8 cellular contexts compared by ENCODE assay signal in the genomic region with DNA sequence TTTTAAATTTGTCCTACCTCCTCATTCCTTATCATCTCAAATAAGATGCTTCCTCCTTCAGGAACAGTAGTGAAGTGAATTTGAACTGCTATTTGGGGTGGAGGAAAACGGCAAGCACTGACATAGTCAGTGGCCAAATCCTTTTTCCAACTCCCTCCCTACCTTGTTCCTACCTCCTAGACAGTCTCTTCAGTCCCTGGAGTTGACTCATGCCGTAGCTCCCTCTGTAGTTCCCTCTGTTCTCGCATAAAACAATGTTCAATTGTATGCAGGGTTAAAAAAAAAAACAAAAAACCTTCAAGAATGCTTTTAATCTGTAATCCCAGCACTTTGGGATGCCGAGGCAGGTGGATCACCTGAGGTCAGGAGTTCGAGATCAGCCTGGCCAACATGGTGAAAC. TPM values are rescaled to one million over a fixed set of nuclear protein-coding genes. Genes with fewer than 3 reads are reported as not detected.
A peak's percentile ranks its signal among the peaks of the same experiment; 100 is the strongest.
DNase-seq lines count a peak whose midpoint lies in the region; ATAC-seq and TF ChIP-seq lines count a peak whose summit lies in the region.
"Had no signal": no experiment of that assay in that cellular context is flagged by ENCODE, and none has a peak within 500 bp of the region (broad histone marks: within the 10 kb centered on the region; RNA-seq: fewer than 3 reads in every experiment).

No MANE protein-coding gene starts in this region.

- H3K36me3 ChIP-seq in GM23338 (ENCODE audit: insufficient read depth), result no peaks in the 10 kb centered on the region

- H3K79me2 ChIP-seq in GM23338 (replicated peaks; ENCODE audit: insufficient read depth), result peaks cover 61% of the 10 kb centered on the region

- no peaks in the 10 kb centered on the region for H3K9me2 ChIP-seq in GM23338 (ENCODE audit: insufficient read depth)

- peaks cover 6% of the 10 kb centered on the region for H3K27me3 Mint-ChIP-seq in GM23338 (ENCODE audit: insufficient read depth, low read depth, poor library complexity)

- H3F3A ChIP-seq in GM23338 (replicated peaks; ENCODE audit: low read depth), result no peaks in the 10 kb centered on the region

- ATAC-seq in GM23338, result no peak
- ATAC-seq in HG03175 (IDR thresholded peaks at IDR 0.05; ENCODE audit: unreplicated experiment), result no peak

- POLR2A ChIA-PET in RWPE1 (lab: Yijun Ruan, JAX; ENCODE audit: low non-redundant PET), result no interaction called here

- no peaks in the 10 kb centered on the region for H3K9me3 Mint-ChIP-seq in GM23338

- peak overlapping the region; percentile 90; the same call in 1 of the 2 replicates for H3K4me2 ChIP-seq in GM23338

- H3K4me3 ChIP-seq in GM23338, result peak overlapping the region; percentile 89; the same call in 1 of the 2 replicates
- peak overlapping the region; percentile 92 for H3K4me3 ChIP-seq in epithelial cell of proximal tubule (ENCODE audit: low read depth, low read length)
- peak overlapping the region; percentile 13 for H3K4me3 ChIP-seq in retinal pigment epithelial cell (ENCODE audit: low read length)

- no peak overlapping the region for H3K27ac Mint-ChIP-seq in GM23338

- peaks cover 5% of the 10 kb centered on the region for H3K4me1 ChIP-seq in GM23338 (ENCODE audit: insufficient read depth)

- peak overlapping the region; percentile 47; the same call in 2 of the 3 replicates for H3K4me3 Mint-ChIP-seq in GM23338

- H3K27me3 ChIP-seq in GM23338 (ENCODE audit: insufficient read depth), result no peaks in the 10 kb centered on the region

- H3K27ac ChIP-seq in GM23338 (ENCODE audit: low read depth) (no peak overlapping the region), RWPE1 (no peak overlapping the region)

- H3K4me1 Mint-ChIP-seq in GM23338, result peaks cover 4% of the 10 kb centered on the region; the same call in 1 of the 3 replicates

- no peaks in the 10 kb centered on the region; the same call in none of the 2 replicates for H4K20me1 ChIP-seq in GM23338 (replicated peaks; ENCODE audit: insufficient read depth)

- CTCF ChIA-PET in RWPE1 (lab: Yijun Ruan, JAX), result no interaction called here

- TF ChIP-seq CTCF in GM23338 (conservative IDR thresholded peaks at IDR 0.05; ENCODE audit: low read depth in 2 of 2), result no peak
- no peak for TF ChIP-seq CTCF in RWPE1 (conservative IDR thresholded peaks at IDR 0.05; ENCODE audit: low read depth)
- no peak for TF ChIP-seq CTCF in epithelial cell of proximal tubule (conservative IDR thresholded peaks at IDR 0.05; ENCODE audit: low read depth, low read length)
- TF ChIP-seq CTCF in retinal pigment epithelial cell (conservative IDR thresholded peaks at IDR 0.05; ENCODE audit: low read depth, low read length), result no peak

- H2AFZ ChIP-seq in GM23338, result no peak overlapping the region

- H3K36me3 Mint-ChIP-seq in GM23338 (ENCODE audit: low read depth), result peaks cover 21% of the 10 kb centered on the region

- DNase-seq in GM23338 (ENCODE audit: low spot score), result no peak
- DNase-seq in RWPE1 (ENCODE audit: low spot score), result peak; percentile 55
- DNase-seq in epithelial cell of proximal tubule (ENCODE audit: low read depth), result no peak
- DNase-seq in retinal pigment epithelial cell (ENCODE audit: low read depth), result no peak
- DNase-seq in DMS53 treated with DMSO at 0.1 percent for 48 hours (lab: John Stamatoyannopoulos, UW; ENCODE audit: unreplicated experiment), result no peak
- no peak for DNase-seq in NCI-H2227 treated with DMSO at 0.1 percent for 48 hours (lab: John Stamatoyannopoulos, UW)
- DNase-seq: amygdala had no signal

TF ChIP-seq in GM23338, 12 proteins besides CTCF, POLR2A, EP300 and RAD21:
- no peak for TF ChIP-seq ZNF331 (CRISPR knock-in tag; IDR thresholded peaks at IDR 0.05; ENCODE audit: low read depth)
- TF ChIP-seq STAT1 (IDR thresholded peaks at IDR 0.05; ENCODE audit: unreplicated experiment), result no peak
- no peak for TF ChIP-seq CREB1 (CRISPR knock-in tag; IDR thresholded peaks at IDR 0.05; ENCODE audit: low read depth)
- TF ChIP-seq EZH2phosphoT487 (IDR thresholded peaks at IDR 0.05; ENCODE audit: unreplicated experiment), result no peak
- no peak for TF ChIP-seq ZNF114 (CRISPR knock-in tag; IDR thresholded peaks at IDR 0.05)
- no peak for TF ChIP-seq POLR2AphosphoS5 (IDR thresholded peaks at IDR 0.05; ENCODE audit: low read depth)
TF ChIP-seq in GM23338: peak in this region for 0.

RNA-seq across cellular contexts. Expression of gene UBR1, which starts 1.4 kb away (rescaled TPM):
- 16.2 and 19.6 TPM in 2 replicates for total RNA-seq in GM23338 (2014; rRNA removed; shearing (Covaris generic))
- 12.4 and 17.2 TPM in 2 replicates for polyA plus RNA-seq in GM23338 (2016; fragmentation: Nextera tagmentation; extraction: Ambion mirVana)
- total RNA-seq in epithelial cell of proximal tubule, result 10.8 and 13.7 TPM in 2 replicates

RNA-seq across cellular contexts. Expression of gene TMEM62, which starts 29.0 kb away (rescaled TPM):
- 14.3 and 16.5 TPM in 2 replicates for total RNA-seq in GM23338 (2014; rRNA removed; shearing (Covaris generic))
- polyA plus RNA-seq in GM23338 (2016; fragmentation: Nextera tagmentation; extraction: Ambion mirVana), result 2.2 and 3.4 TPM in 2 replicates
- total RNA-seq in epithelial cell of proximal tubule, result 21.8 and 22.6 TPM in 2 replicates

Comparison
In these comparisons a context has a peak if more than half of its experiments do, and no peak if none do; other contexts are left out.
1. H3K4me3 ChIP-seq: peak in every context shown above with its lines; median percentile 92 in epithelial cell of proximal tubule; 89 in GM23338; 13 in retinal pigment epithelial cell.